In the genomic region with DNA sequence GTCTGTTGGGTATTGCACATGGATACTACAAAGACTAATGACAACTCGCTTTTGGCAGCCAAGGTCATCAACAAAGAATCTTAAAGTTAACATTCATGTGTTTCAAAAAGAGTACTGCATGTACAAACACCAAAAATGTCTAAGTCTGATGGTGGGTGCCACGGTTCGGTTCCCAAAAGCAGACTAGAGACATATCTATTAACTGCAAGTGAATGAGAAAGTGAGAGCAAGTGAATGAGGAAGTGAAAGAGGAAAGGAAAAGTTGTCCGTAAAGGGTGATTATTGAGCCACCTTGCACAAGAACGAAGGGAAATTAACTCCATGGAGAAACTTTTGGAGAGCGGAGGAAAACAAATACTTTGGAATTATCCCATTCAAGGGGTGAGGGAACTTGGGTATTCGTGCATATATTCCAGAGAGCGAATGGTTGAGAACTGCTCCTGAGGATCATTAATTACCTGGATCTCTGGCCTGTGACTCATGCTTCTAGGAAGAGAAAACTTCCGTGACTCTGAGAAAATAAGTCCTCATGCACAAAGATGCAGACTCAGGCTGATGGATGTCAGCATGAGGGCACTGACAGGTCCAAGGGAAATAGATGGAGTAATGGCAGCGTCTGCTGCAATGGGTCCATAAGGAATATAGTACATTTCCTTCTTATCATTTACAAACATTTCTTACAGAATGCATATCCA, we compare ENCODE assay signal across 13 cellular contexts.
DNase-seq lines count a peak whose midpoint lies in the region; ATAC-seq, FAIRE-seq and TF ChIP-seq lines count a peak whose summit lies in the region.
"Had no signal": no experiment of that assay in that cellular context is flagged by ENCODE, and none has a peak within 500 bp of the region (broad histone marks: within the 10 kb centered on the region; RNA-seq: fewer than 3 reads in every experiment).

No MANE protein-coding gene starts in this region.

- H3K9me3 ChIP-seq in BLaER1 treated with 17β-estradiol and CSF1 and Interleukin-3, amounts not matched to agents 10 nM and 100 nM (replicated peaks in 1 of 11): peaks cover 0 to 19% (median 10%) of the 10 kb centered on the region in 11 experiments; a peak in 16 of 22 replicates
- H3K9me3 ChIP-seq in K562 (replicated peaks; ENCODE audit: control insufficient read depth, insufficient read depth, low read depth, low read length) (0 out of 2 replicates have a peak, but pooled peaks cover 2% of the 10 kb centered on the region), uterus (no peaks in the 10 kb centered on the region)

- POLR2A ChIA-PET in K562 (lab: Yijun Ruan, JAX): no interaction called here
- POLR2A ChIA-PET in GM10248 (lab: Yijun Ruan, JAX): no interaction called here

- CTCF ChIA-PET in K562 (lab: Yijun Ruan, JAX; ENCODE audit: low intra/inter-chr PET ratio): no interaction called here
- CTCF ChIA-PET in GM10248 (lab: Yijun Ruan, JAX): no interaction called here

- TF ChIP-seq RAD21 in K562 (CRISPR knock-in tag; conservative IDR thresholded peaks at IDR 0.05 in 1 of 2, IDR thresholded peaks at IDR 0.05 in 1 of 2): no peak

- peaks cover 8 to 18% (median 11%) of the 10 kb centered on the region in 10 experiments; a peak in 18 of 20 replicates for H3K4me1 ChIP-seq in BLaER1 treated with 17β-estradiol and CSF1 and Interleukin-3, amounts not matched to agents 10 nM and 100 nM
- H3K4me1 ChIP-seq in K562 (replicated peaks in 1 of 2; ENCODE audit: control insufficient read depth in 2 of 2, insufficient read depth in 2 of 2, low read length in 2 of 2): no peaks in the 10 kb centered on the region
- peaks cover 0 to 4% of the 10 kb centered on the region in 2 donors for H3K4me1 ChIP-seq in uterus

- TF ChIP-seq EP300 in K562 (IDR thresholded peaks at IDR 0.05; ENCODE audit: low read length): no peak

- intact Hi-C loops in K562 (cut with micrococcal nuclease) (no loop called here), uterus (cut with DNase I; ENCODE audit: low total_unique reads) (no loop called here)

- H3K9ac ChIP-seq in BLaER1 treated with 17β-estradiol and CSF1 and Interleukin-3, amounts not matched to agents 10 nM and 100 nM: no peak overlapping the region
- no peak overlapping the region for H3K9ac ChIP-seq in K562 (ENCODE audit: insufficient read depth in 1 of 2, low read depth in 2 of 2, low read length in 2 of 2)

- peak overlapping the region; percentile 16 to 67 (median 42); a peak in 19 of 22 replicates for H3K4me2 ChIP-seq in BLaER1 treated with 17β-estradiol and CSF1 and Interleukin-3, amounts not matched to agents 10 nM and 100 nM
- no peak overlapping the region for H3K4me2 ChIP-seq in K562 (ENCODE audit: insufficient read depth, low read length)

- DNase-seq in K562 (ENCODE audit: extremely low read depth in 1 of 4, low spot score in 3 of 4) (no peak), HuH-7 (ENCODE audit: low spot score) (no peak), uterus (no peak), GM10248 (ENCODE audit: extremely low spot score) (no peak), iPS-NIHi7 (ENCODE audit: extremely low spot score) (no peak)
- DNase-seq: ACHN; activated CD4-positive, alpha-beta T cell treated with anti-CD3 and anti-CD28 coated beads for 48 hours; dermis blood vessel endothelial cell; NCI-H1930 had no signal

- H2AFZ ChIP-seq in K562 (ENCODE audit: low read depth, low read length): no peak overlapping the region

- no peak for TF ChIP-seq POLR2A in K562 (conservative IDR thresholded peaks at IDR 0.05)
- no peak for TF ChIP-seq POLR2A in uterus (IDR thresholded peaks at IDR 0.05)

- ATAC-seq in GM21423 (IDR thresholded peaks at IDR 0.05; ENCODE audit: unreplicated experiment): peak; percentile 85
- ATAC-seq in HG03469 (IDR thresholded peaks at IDR 0.05; ENCODE audit: unreplicated experiment): peak; percentile 74
- ATAC-seq in K562: no peak

- peaks cover 0 to 3% (median 0%) of the 10 kb centered on the region in 11 experiments; a peak in 1 of 22 replicates for H4K20me1 ChIP-seq in BLaER1 treated with 17β-estradiol and CSF1 and Interleukin-3, amounts not matched to agents 10 nM and 100 nM
- no peaks in the 10 kb centered on the region for H4K20me1 ChIP-seq in K562 (replicated peaks; ENCODE audit: control insufficient read depth, insufficient read depth, low read length)

- BruUV-seq in K562 (replicated peaks; lab: Mats Ljungman, UMichigan): no TSS peak

- in situ Hi-C loops in K562 (cut with MboI): no loop called here

- WGBS in K562 (ENCODE audit: insufficient coverage, low coverage, missing lambda C conversion rate): 1% methylated on average over 10 of the region's 10 CpGs

- no peaks in the 10 kb centered on the region for H3K9me1 ChIP-seq in K562 (ENCODE audit: control insufficient read depth, insufficient read depth, low read length)

- H3K4me3 ChIP-seq in BLaER1 treated with 17β-estradiol and CSF1 and Interleukin-3, amounts not matched to agents 10 nM and 100 nM: no peak overlapping the region
- H3K4me3 ChIP-seq in K562 (no peak overlapping the region), uterus (no peak overlapping the region)

- peak overlapping the region in 2 of 11 experiments; percentile 8 to 23; a peak in 2 of 22 replicates for H3K27ac ChIP-seq in BLaER1 treated with 17β-estradiol and CSF1 and Interleukin-3, amounts not matched to agents 10 nM and 100 nM
- no peak overlapping the region for H3K27ac ChIP-seq in K562 (ENCODE audit: extremely low read depth, low read depth, low read length)
- no peak overlapping the region for H3K27ac ChIP-seq in uterus
- H3K27ac ChIP-seq: RWPE1 had no signal

- no peak for TF ChIP-seq CTCF in K562 (IDR thresholded peaks at IDR 0.05 in 2 of 3, conservative IDR thresholded peaks at IDR 0.05 in 1 of 3; ENCODE audit: insufficient read depth in 2 of 3, low read depth in 1 of 3, low read length in 3 of 3)
- TF ChIP-seq CTCF in uterus (IDR thresholded peaks at IDR 0.05): no peak
- no peak for TF ChIP-seq CTCF in GM10248 (IDR thresholded peaks at IDR 0.05; ENCODE audit: control extremely low read depth, extremely low read depth, low read depth, missing control alignments)

- H3K36me3 ChIP-seq in BLaER1 treated with 17β-estradiol and CSF1 and Interleukin-3, amounts not matched to agents 10 nM and 100 nM: no peaks in the 10 kb centered on the region
- H3K36me3 ChIP-seq in K562 (ENCODE audit: control insufficient read depth, insufficient read depth, low read length) (no peaks in the 10 kb centered on the region), uterus (no peaks in the 10 kb centered on the region)

- H3K79me2 ChIP-seq in K562 (ENCODE audit: control insufficient read depth, insufficient read depth, low read length): no peaks in the 10 kb centered on the region

- H3K27me3 ChIP-seq in BLaER1 treated with 17β-estradiol and CSF1 and Interleukin-3, amounts not matched to agents 10 nM and 100 nM: no peaks in the 10 kb centered on the region; a peak in 1 of 22 replicates
- H3K27me3 ChIP-seq in K562 (ENCODE audit: control insufficient read depth in 2 of 2, insufficient read depth in 2 of 2, low read length in 2 of 2) (no peaks in the 10 kb centered on the region), uterus (no peaks in the 10 kb centered on the region)

- no peak for FAIRE-seq in K562 (lab: Jason Lieb, UNC)

TF ChIP-seq in K562, 482 proteins besides CTCF, POLR2A, EP300 and RAD21:
- TF ChIP-seq SIN3B (IDR thresholded peaks at IDR 0.05; ENCODE audit: low read depth) (no peak), ZNF311 (CRISPR knock-in tag; IDR thresholded peaks at IDR 0.05) (0 out of 2 replicates have a peak, but pooled peaks have one; percentile 4)
